Comparison of ENCODE assay signal across 1 cellular context in genomic region chr20:22512911-22513489, GRCh38.
TF ChIP-seq lines count a peak whose summit lies in the region.

No MANE protein-coding gene starts in this region.

TF ChIP-seq in liver, 16 proteins besides CTCF, POLR2A, EP300 and RAD21 (continued from another document):
- no peak for TF ChIP-seq GABPA (IDR thresholded peaks at IDR 0.05 in 1 of 2, conservative IDR thresholded peaks at IDR 0.05 in 1 of 2)
